8 cellular contexts compared by ENCODE assay signal in the genomic region with DNA sequence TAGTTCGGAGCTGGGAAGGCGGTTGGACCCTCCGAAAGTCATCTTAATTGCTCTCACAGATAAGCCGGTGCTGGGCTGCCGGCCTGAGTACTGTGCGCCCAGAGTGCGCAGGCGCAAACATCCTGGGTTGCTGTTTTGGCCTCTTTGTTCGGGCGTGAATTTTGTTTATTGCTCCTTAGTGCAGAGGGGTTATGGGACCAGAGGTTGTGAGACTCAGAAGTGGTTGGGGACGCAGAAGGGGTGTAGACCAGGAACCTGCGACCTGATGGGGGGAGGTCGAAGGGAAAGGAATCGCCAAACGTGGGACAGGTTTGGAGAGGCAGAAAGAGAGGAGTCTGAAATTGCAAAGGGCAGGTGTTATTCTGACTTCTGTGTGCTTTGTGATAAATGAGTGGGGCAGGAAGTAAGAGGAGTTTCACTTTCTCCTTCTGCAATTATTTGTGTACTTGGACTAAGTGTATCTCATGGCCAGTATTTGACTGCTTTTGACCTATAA. TPM values are rescaled to one million over a fixed set of nuclear protein-coding genes. Genes with fewer than 3 reads are reported as not detected.
DNase-seq lines count a peak whose midpoint lies in the region; ATAC-seq, FAIRE-seq and TF ChIP-seq lines count a peak whose summit lies in the region.

No MANE protein-coding gene starts in this region.

- H3K4me1 ChIP-seq in endothelial cell of umbilical vein (ENCODE audit: control insufficient read depth, extremely low read depth, insufficient read depth, low read length) (peaks cover 8% of the 10 kb centered on the region), mucosa of descending colon (ENCODE audit: low read depth) (peaks cover 13% of the 10 kb centered on the region)

- dilution Hi-C loops in endothelial cell of umbilical vein (cut with MboI; ENCODE audit: extremely low pct_ligation_motif_present, low sequenced_read_pairs): no loop called here

- peaks cover 0 to 4% of the 10 kb centered on the region in 2 donors for H3K9me3 Mint-ChIP-seq in stimulated activated naive B cell treated with anti-CD40 and anti-IgM and Interleukin-4, amounts not matched to agents 10 μg/mL and 1 μg/mL and 100 μg/mL, for 72 hours

- intact Hi-C loops in endothelial cell of umbilical vein (cut with micrococcal nuclease): loop anchor here (1.0 to 10.0 kb wide), 5 partner anchors 38 to 300 kb away; a partner anchor contains a TSS
- intact Hi-C loops in mucosa of descending colon (cut with DNase I, micrococcal nuclease): no loop called here

- peaks cover 21 to 41% of the 10 kb centered on the region in 2 donors for H3K4me1 Mint-ChIP-seq in stimulated activated naive B cell treated with anti-CD40 and anti-IgM and Interleukin-4, amounts not matched to agents 10 μg/mL and 1 μg/mL and 100 μg/mL, for 72 hours

- H3K4me3 Mint-ChIP-seq in stimulated activated naive B cell treated with anti-CD40 and anti-IgM and Interleukin-4, amounts not matched to agents 10 μg/mL and 1 μg/mL and 100 μg/mL, for 72 hours: peak overlapping the region; percentile 94 to 98

- no peak for TF ChIP-seq POLR2A in endothelial cell of umbilical vein (IDR thresholded peaks at IDR 0.05; ENCODE audit: low read depth, low read length)

- no peaks in the 10 kb centered on the region for H3K27me3 ChIP-seq in endothelial cell of umbilical vein (ENCODE audit: control insufficient read depth in 2 of 2, insufficient read depth in 2 of 2, low read length in 2 of 2)

- H3K36me3 ChIP-seq in endothelial cell of umbilical vein (ENCODE audit: control insufficient read depth in 2 of 2, extremely low read depth in 1 of 2, insufficient read depth in 2 of 2, low read length in 2 of 2) (no peaks in the 10 kb centered on the region), mucosa of descending colon (ENCODE audit: low read depth) (no peaks in the 10 kb centered on the region)

- FAIRE-seq in endothelial cell of umbilical vein (lab: Jason Lieb, UNC): no peak

- H4K20me1 ChIP-seq in endothelial cell of umbilical vein (replicated peaks; ENCODE audit: control insufficient read depth, extremely low read depth, insufficient read depth, low read length): no peaks in the 10 kb centered on the region

- H3K36me3 Mint-ChIP-seq in stimulated activated naive B cell treated with anti-CD40 and anti-IgM and Interleukin-4, amounts not matched to agents 10 μg/mL and 1 μg/mL and 100 μg/mL, for 72 hours: peaks cover 3 to 19% of the 10 kb centered on the region in 2 donors

- H2AFZ ChIP-seq in endothelial cell of umbilical vein (ENCODE audit: low read depth, low read length): peak overlapping the region; percentile 90

- H3K27ac Mint-ChIP-seq in stimulated activated naive B cell treated with anti-CD40 and anti-IgM and Interleukin-4, amounts not matched to agents 10 μg/mL and 1 μg/mL and 100 μg/mL, for 72 hours: peak overlapping the region; percentile 99

- TF ChIP-seq CTCF in endothelial cell of umbilical vein (IDR thresholded peaks at IDR 0.05; ENCODE audit: extremely low read depth in 1 of 2, insufficient read depth in 1 of 2, low read depth in 1 of 2, low read length in 2 of 2): no peak
- TF ChIP-seq CTCF in mucosa of descending colon (IDR thresholded peaks at IDR 0.05): no peak

- H3K79me2 ChIP-seq in endothelial cell of umbilical vein (ENCODE audit: control insufficient read depth, insufficient read depth, low read length): peaks cover 6% of the 10 kb centered on the region

- DNase-seq in activated T-cell treated with anti-CD3 and anti-CD28 coated beads for 1 hour (ENCODE audit: low read depth) (peak; percentile 57), NCI-H2196 treated with DMSO at 0.1 percent for 48 hours (lab: John Stamatoyannopoulos, UW; ENCODE audit: unreplicated experiment) (peak; percentile 87), endothelial cell of umbilical vein (ENCODE audit: low read depth, low spot score) (no peak), mucosa of descending colon (peak; percentile 81 to 85 (median 84))
- no peak for DNase-seq in activated T-cell treated with anti-CD3 and anti-CD28 coated beads, Interleukin-2, amount 50 U/mL, for 48 hours
- DNase-seq in activated CD4-positive, alpha-beta T cell treated with anti-CD3 and anti-CD28 coated beads, Interleukin-2, amount 50 U/mL, for 1 hour: peak; percentile 63
- DNase-seq in stimulated activated naive B cell treated with anti-CD40 and anti-IgM and Interleukin-4, amounts not matched to agents 10 μg/mL and 1 μg/mL and 100 μg/mL, for 72 hours: peak; percentile 82

- ATAC-seq in HG02870 (IDR thresholded peaks at IDR 0.05; ENCODE audit: unreplicated experiment) (peak; percentile 45), mucosa of descending colon (peak; percentile 86)
- ATAC-seq in stimulated activated naive B cell treated with anti-CD40 and anti-IgM and Interleukin-4, amounts not matched to agents 10 μg/mL and 1 μg/mL and 100 μg/mL, for 72 hours (replicated peaks): peak; percentile 75 to 78

- no peaks in the 10 kb centered on the region for H3K9me1 ChIP-seq in endothelial cell of umbilical vein (replicated peaks; ENCODE audit: control insufficient read depth, extremely low read depth, insufficient read depth, low read length)

- BruUV-seq in endothelial cell of umbilical vein (replicated peaks; lab: Mats Ljungman, UMichigan): no TSS peak

- H3K9ac ChIP-seq in endothelial cell of umbilical vein (replicated peaks; ENCODE audit: extremely low read depth, insufficient read depth, low read length): peak overlapping the region; percentile 88

- peak overlapping the region; percentile 19 for H3K4me2 ChIP-seq in endothelial cell of umbilical vein (ENCODE audit: insufficient read depth, low read length)

- peak overlapping the region; percentile 51 to 80 (median 77) for H3K4me3 ChIP-seq in endothelial cell of umbilical vein (replicated peaks in 1 of 3; ENCODE audit: insufficient read depth in 1 of 3, low read depth in 1 of 3, low read length in 3 of 3)
- H3K4me3 ChIP-seq in mucosa of descending colon: peak overlapping the region; percentile 43

- peak overlapping the region; percentile 85 for H3K27ac ChIP-seq in endothelial cell of umbilical vein (ENCODE audit: insufficient read depth, low read depth, low read length)

- H3K9me3 ChIP-seq in endothelial cell of umbilical vein (replicated peaks; ENCODE audit: control insufficient read depth, insufficient read depth, low read length): no peaks in the 10 kb centered on the region
- peaks cover 9% of the 10 kb centered on the region for H3K9me3 ChIP-seq in mucosa of descending colon

- CTCF ChIA-PET in endothelial cell of umbilical vein (lab: Charles Lee): interaction anchor here (0.6 to 1.4 kb wide), 2 partner anchors 28 to 37 kb away, joined by 3 read pairs; no protein-coding TSS in a partner anchor

- POLR2A ChIA-PET in endothelial cell of umbilical vein (lab: Charles Lee): interaction anchor here (0.5 to 1.4 kb wide), 4 partner anchors 40 to 1412 kb away, joined by 3 to 5 read pairs (median 4); a partner anchor contains a TSS

- no peaks in the 10 kb centered on the region for H3K27me3 Mint-ChIP-seq in stimulated activated naive B cell treated with anti-CD40 and anti-IgM and Interleukin-4, amounts not matched to agents 10 μg/mL and 1 μg/mL and 100 μg/mL, for 72 hours

TF ChIP-seq in endothelial cell of umbilical vein, 7 proteins besides CTCF, POLR2A, EP300 and RAD21:
- TF ChIP-seq MYC (IDR thresholded peaks at IDR 0.05; ENCODE audit: low read depth, low read length): no peak
- TF ChIP-seq, protein P1, sequence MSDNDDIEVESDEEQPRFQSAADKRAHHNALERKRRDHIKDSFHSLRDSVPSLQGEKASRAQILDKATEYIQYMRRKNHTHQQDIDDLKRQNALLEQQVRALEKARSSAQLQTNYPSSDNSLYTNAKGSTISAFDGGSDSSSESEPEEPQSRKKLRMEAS (IDR thresholded peaks at IDR 0.05; ENCODE audit: insufficient read depth, insufficient read length): no peak
- TF ChIP-seq FOS (IDR thresholded peaks at IDR 0.05; ENCODE audit: borderline replicate concordance, insufficient read depth, low read length): no peak
- no peak for TF ChIP-seq POLR2AphosphoS5 (IDR thresholded peaks at IDR 0.05; ENCODE audit: insufficient read depth, low read depth, low read length)

RNA-seq across cellular contexts. Expression of a gene that starts 0.6 kb away (rescaled TPM):
- total RNA-seq in endothelial cell of umbilical vein: 8.3 and 8.5 TPM in 2 replicates
- 4.0 and 4.7 TPM in 2 replicates for polyA plus RNA-seq in endothelial cell of umbilical vein
- polyA plus RNA-seq in endothelial cell of umbilical vein (2011; cell fraction: cytosol; rRNA removed): 3.0 and 3.8 TPM in 2 replicates
- 8.4 and 9.6 TPM in 2 replicates for polyA plus RNA-seq in endothelial cell of umbilical vein (2011; cell fraction: nucleus; rRNA removed)
- 3.5 and 5.3 TPM in 2 replicates for polyA plus RNA-seq in endothelial cell of umbilical vein (2012)
- 5.5 and 7.3 TPM in 2 replicates for polyA minus RNA-seq in endothelial cell of umbilical vein
- 3.2 TPM for polyA minus RNA-seq in endothelial cell of umbilical vein (2011; cell fraction: cytosol; rRNA and poly(A)+ RNA removed)
- polyA minus RNA-seq in endothelial cell of umbilical vein (2011; cell fraction: nucleus; rRNA and poly(A)+ RNA removed): 8.8 and 11.7 TPM in 2 replicates
- total RNA-seq in mucosa of descending colon: 10 to 100 TPM in 1 of 3 donors, 1 to 10 TPM in 2; 4.3 to 14.8 (median 9.6) TPM

RNA-seq across cellular contexts. Expression of a gene that starts 38.1 kb away (rescaled TPM):
- total RNA-seq in endothelial cell of umbilical vein (10.5 and 13.9 TPM in 2 replicates), mucosa of descending colon (10 to 100 TPM in 1 of 3 donors, 1 to 10 TPM in 2; 6.9 to 11.0 (median 9.0) TPM)
- polyA plus RNA-seq in endothelial cell of umbilical vein: 2.4 and 2.7 TPM in 2 replicates
- 4.3 TPM in 2 replicates for polyA plus RNA-seq in endothelial cell of umbilical vein (2011; cell fraction: cytosol; rRNA removed)
- 5.4 and 7.0 TPM in 2 replicates for polyA plus RNA-seq in endothelial cell of umbilical vein (2011; cell fraction: nucleus; rRNA removed)
- polyA plus RNA-seq in endothelial cell of umbilical vein (2012): 8.4 and 12.5 TPM in 2 replicates
- 13.0 and 15.5 TPM in 2 replicates for polyA minus RNA-seq in endothelial cell of umbilical vein
- polyA minus RNA-seq in endothelial cell of umbilical vein (2011; cell fraction: cytosol; rRNA and poly(A)+ RNA removed): 16.2 TPM
- 11.3 and 14.3 TPM in 2 replicates for polyA minus RNA-seq in endothelial cell of umbilical vein (2011; cell fraction: nucleus; rRNA and poly(A)+ RNA removed)

Comparison
In these comparisons a context has a peak if more than half of its experiments do, and no peak if none do; other contexts are left out.
1. DNase-seq: peak in activated T-cell treated with anti-CD3 and anti-CD28 coated beads for 1 hour (single experiment), NCI-H2196 treated with DMSO at 0.1 percent for 48 hours (single experiment), activated CD4-positive, alpha-beta T cell treated with anti-CD3 and anti-CD28 coated beads, Interleukin-2, amount 50 U/mL, for 1 hour (single experiment), mucosa of descending colon (3 of 3) and stimulated activated naive B cell treated with anti-CD40 and anti-IgM and Interleukin-4, amounts not matched to agents 10 μg/mL and 1 μg/mL and 100 μg/mL, for 72 hours (single experiment); none in activated T-cell treated with anti-CD3 and anti-CD28 coated beads, Interleukin-2, amount 50 U/mL, for 48 hours (0 of 2) and endothelial cell of umbilical vein (single experiment).
2. Peak in every context shown above with its lines, with median percentiles within 50 percentile points of each other: ATAC-seq.